Comparison of ENCODE assay signal across 30 cellular contexts in the genomic region with DNA sequence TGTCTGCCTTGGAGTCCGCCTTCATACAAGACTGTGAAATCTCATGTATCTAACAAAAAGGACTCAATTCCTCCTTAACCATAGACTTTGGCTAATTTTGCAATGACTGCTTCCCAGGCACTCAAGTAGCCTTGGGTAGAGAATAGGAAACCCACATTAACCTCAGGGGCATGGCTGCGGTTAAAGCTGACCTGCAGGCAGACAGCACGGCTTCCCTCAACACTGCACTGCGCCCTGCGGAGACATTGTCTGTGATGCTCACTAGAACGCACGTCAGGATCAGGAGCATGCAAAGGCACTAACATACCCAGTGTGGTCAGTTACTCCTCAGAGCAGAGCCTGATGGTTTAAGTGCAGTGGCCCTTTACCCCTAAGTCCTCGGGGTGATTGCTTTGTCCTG. TPM values are rescaled to one million over a fixed set of nuclear protein-coding genes. Genes with fewer than 3 reads are reported as not detected.
A peak's percentile ranks its signal among the peaks of the same experiment; 100 is the strongest.
DNase-seq lines count a peak whose midpoint lies in the region; FAIRE-seq and TF ChIP-seq lines count a peak whose summit lies in the region.
"Had no signal": no experiment of that assay in that cellular context is flagged by ENCODE, and none has a peak within 500 bp of the region (broad histone marks: within the 10 kb centered on the region; RNA-seq: fewer than 3 reads in every experiment).

No MANE protein-coding gene starts in this region.

- H3K27ac ChIP-seq in MM.1S (ENCODE audit: low read length) (no peak overlapping the region), neuronal stem cell (replicated peaks; ENCODE audit: low read length) (no peak overlapping the region), uterus (no peak overlapping the region)
- H3K27ac ChIP-seq: colonic mucosa, epithelial cell of prostate, KMS-11, psoas muscle, sigmoid colon, vagina had no signal

- H3K4me3 ChIP-seq in MM.1S (ENCODE audit: low read length) = no peak overlapping the region
- no peak overlapping the region for H3K4me3 ChIP-seq in neuronal stem cell (ENCODE audit: low read length in 2 of 2)
- no peak overlapping the region for H3K4me3 ChIP-seq in uterus
- H3K4me3 ChIP-seq: colonic mucosa, psoas muscle, sigmoid colon, vagina had no signal

- no peak overlapping the region for H3K9ac ChIP-seq in MM.1S (ENCODE audit: low read length)
- peak overlapping the region; percentile 12 for H3K9ac ChIP-seq in neuronal stem cell (ENCODE audit: low read depth, low read length, poor library complexity)
- H3K9ac ChIP-seq: KMS-11 had no signal

- H3K14ac ChIP-seq in neuronal stem cell (ENCODE audit: low read length) = no peak overlapping the region

- H3K79me1 ChIP-seq in neuronal stem cell (ENCODE audit: low read depth, low read length) = peaks cover 2% of the 10 kb centered on the region

- H4K91ac ChIP-seq in neuronal stem cell (ENCODE audit: low read depth, low read length, poor library complexity) = no peak overlapping the region

- WGBS in neuronal stem cell (ENCODE audit: extremely low coverage in 2 of 2, insufficient read length in 2 of 2, insufficient replicate concordance in 1 of 2), 2 donors = no CpG with 5 or more reads among the region's 8 CpGs

- peaks cover 14% of the 10 kb centered on the region for H3K4me1 ChIP-seq in MM.1S (ENCODE audit: low read length)
- H3K4me1 ChIP-seq in neuronal stem cell (ENCODE audit: control insufficient read depth in 2 of 2, insufficient read depth in 1 of 2, low read depth in 1 of 2, low read length in 2 of 2) = peaks cover 5 to 6% of the 10 kb centered on the region in 2 donors
- H3K4me1 ChIP-seq in uterus = no peaks in the 10 kb centered on the region
- H3K4me1 ChIP-seq: colonic mucosa, psoas muscle, sigmoid colon, vagina had no signal

- H3K9me3 ChIP-seq in MM.1S (replicated peaks; ENCODE audit: insufficient read depth, low read length) (no peaks in the 10 kb centered on the region), neuronal stem cell (replicated peaks in 1 of 2; ENCODE audit: control insufficient read depth in 2 of 2, insufficient read depth in 1 of 2, low read depth in 1 of 2, low read length in 2 of 2) (no peaks in the 10 kb centered on the region), uterus (no peaks in the 10 kb centered on the region)
- H3K9me3 ChIP-seq: colonic mucosa, psoas muscle, sigmoid colon, vagina had no signal

- no peak overlapping the region for H2BK120ac ChIP-seq in neuronal stem cell (ENCODE audit: low read depth, low read length)

- peak; percentile 20 for FAIRE-seq in GM12891 (lab: Jason Lieb, UNC)
- FAIRE-seq: bronchial epithelial cell, D721Med, keratinocyte had no signal

- H3K27me3 ChIP-seq in MM.1S (replicated peaks; ENCODE audit: insufficient read depth, low read length) = peaks cover 18% of the 10 kb centered on the region
- no peaks in the 10 kb centered on the region for H3K27me3 ChIP-seq in neuronal stem cell (ENCODE audit: control insufficient read depth in 3 of 3, insufficient read depth in 3 of 3, low read depth in 1 of 3, low read length in 3 of 3)
- no peaks in the 10 kb centered on the region for H3K27me3 ChIP-seq in uterus
- H3K27me3 ChIP-seq: colonic mucosa, sigmoid colon, vagina had no signal

- H2AK5ac ChIP-seq in neuronal stem cell (ENCODE audit: low read depth, low read length) = no peak overlapping the region

- H2AFZ ChIP-seq in MM.1S (ENCODE audit: low read length) (no peak overlapping the region), neuronal stem cell (ENCODE audit: low read length) (no peak overlapping the region)

- H3K18ac ChIP-seq in neuronal stem cell (ENCODE audit: low read length) = no peak overlapping the region

- no peaks in the 10 kb centered on the region for H3K79me2 ChIP-seq in MM.1S (ENCODE audit: low read length)

- no peaks in the 10 kb centered on the region for H4K20me1 ChIP-seq in MM.1S (ENCODE audit: insufficient read depth, low read length)

- H3K36me3 ChIP-seq in MM.1S (replicated peaks; ENCODE audit: insufficient read depth, low read length) (no peaks in the 10 kb centered on the region), neuronal stem cell (replicated peaks in 1 of 2; ENCODE audit: control insufficient read depth in 2 of 2, insufficient read depth in 2 of 2, low read length in 2 of 2) (no peaks in the 10 kb centered on the region), uterus (no peaks in the 10 kb centered on the region)
- H3K36me3 ChIP-seq: colonic mucosa, sigmoid colon, vagina had no signal

- H3K23ac ChIP-seq in neuronal stem cell (ENCODE audit: low read depth, low read length, poor library complexity) = no peak overlapping the region

- peaks cover 5% of the 10 kb centered on the region; the same call in 1 of the 2 replicates for H3F3A ChIP-seq in MM.1S (ENCODE audit: insufficient read depth, low read length)

- intact Hi-C loops in uterus (cut with DNase I; ENCODE audit: low total_unique reads) = no loop called here

- H2BK15ac ChIP-seq in neuronal stem cell (ENCODE audit: low read length) = no peak overlapping the region

- H2BK5ac ChIP-seq in neuronal stem cell (ENCODE audit: low read length) = no peak overlapping the region

- no peak for TF ChIP-seq CTCF in MM.1S (IDR thresholded peaks at IDR 0.05; ENCODE audit: low read length)
- TF ChIP-seq CTCF in uterus (IDR thresholded peaks at IDR 0.05) = no peak

- H3K4me2 ChIP-seq in MM.1S (ENCODE audit: low read depth, low read length) (peak overlapping the region; percentile 22; the same call in 1 of the 2 replicates), neuronal stem cell (ENCODE audit: insufficient read depth, low read length, poor library complexity, severe bottlenecking) (no peak overlapping the region)
- H3K4me2 ChIP-seq: KMS-11 had no signal

- no peak overlapping the region for H4K8ac ChIP-seq in neuronal stem cell (ENCODE audit: low read depth, low read length)

- TF ChIP-seq POLR2A in GM12891 (IDR thresholded peaks at IDR 0.05; ENCODE audit: low read depth, low read length) (no peak), uterus (IDR thresholded peaks at IDR 0.05) (no peak)

- no peaks in the 10 kb centered on the region for H3K9me2 ChIP-seq in MM.1S (replicated peaks; ENCODE audit: insufficient read depth, low read length)

- no peak overlapping the region for H2BK12ac ChIP-seq in neuronal stem cell (ENCODE audit: low read length)

- no peak overlapping the region for H3K4ac ChIP-seq in neuronal stem cell (ENCODE audit: low read length)

- no peak for DNase-seq in GM12891 (ENCODE audit: insufficient read length, low spot score)
- DNase-seq in MM.1S = peak; percentile 76
- peak; percentile 0 for DNase-seq in OCI-M1 (lab: John Stamatoyannopoulos, UW)
- no peak for DNase-seq in neuronal stem cell (ENCODE audit: low spot score)
- DNase-seq in HT-29 (ENCODE audit: low spot score) = no peak
- no peak for DNase-seq in NCI-H187 treated with DMSO at 0.1 percent for 48 hours (lab: John Stamatoyannopoulos, UW)
- no peak for DNase-seq in uterus
- DNase-seq in stimulated activated CD4-positive, alpha-beta T cell treated with anti-CD3 and anti-CD28 coated beads, Interleukin-4, amount 100 ng/mL, for 1 hour = no peak
- DNase-seq: activated CD4-positive, alpha-beta T cell treated with anti-CD3 and anti-CD28 coated beads, Interleukin-2, amount 10 ng/mL, durations not matched to agents 7 days and 5 days; anterior cingulate cortex; colonic mucosa; effector CD8-positive, alpha-beta T cell; glutamatergic neuron; left ventricle myocardium superior; NCI-H1092; NCI-H1930; psoas muscle; sigmoid colon; stimulated activated naive CD4-positive, alpha-beta T cell treated with Interleukin-2 at 50 U/mL for 16 hours had no signal

TF ChIP-seq in GM12891, 5 proteins besides CTCF, POLR2A, EP300 and RAD21:
- TF ChIP-seq TAF1 (IDR thresholded peaks at IDR 0.05; ENCODE audit: low read depth, low read length) = no peak
- TF ChIP-seq PAX5 (IDR thresholded peaks at IDR 0.05; ENCODE audit: insufficient read depth, low read length, severe bottlenecking) = no peak
- no peak for TF ChIP-seq POU2F2 (IDR thresholded peaks at IDR 0.05; ENCODE audit: low read depth, low read length)
- TF ChIP-seq POLR2AphosphoS5 (IDR thresholded peaks at IDR 0.05; ENCODE audit: low read depth, low read length) = no peak
- no peak for TF ChIP-seq SPI1 (IDR thresholded peaks at IDR 0.05; ENCODE audit: low read depth, low read length)
TF ChIP-seq in GM12891: peak in this region for 0.

RNA-seq across cellular contexts. Expression of a gene that starts 10.3 kb away (rescaled TPM):
- polyA plus RNA-seq in GM12891 (2012; ENCODE audit: low read depth, missing spikeins) = not detected
- polyA plus RNA-seq in neuronal stem cell (2013, experiment 1 of 2) = 8.5 TPM
- polyA plus RNA-seq in neuronal stem cell (2013, experiment 2 of 2) = 8.2 TPM
- total RNA-seq in HT-29 (2014; rRNA removed; shearing (Covaris generic)) = not detected in 2 replicates
- total RNA-seq in uterus = 1 to 10 TPM in 2 of 4 donors, under 1 TPM in 1, not detected in 1; 0.26 to 7.0 (median 2.4) TPM
- total RNA-seq: activated CD4-positive, alpha-beta T cell treated with anti-CD3 and anti-CD28 coated beads, Interleukin-2, amount 10 ng/mL, durations not matched to agents 7 days and 5 days; H4; left ventricle myocardium superior; mesenteric fat pad; myocyte; psoas muscle; sigmoid colon; T-helper 2 cell treated with Interferon-gamma antibody and Interleukin-4, amounts not matched to agents 100 ng/mL and 5 ng/mL, for 36 hours; vagina had no signal
- polyA plus RNA-seq: CD14-positive monocyte had no signal

RNA-seq across cellular contexts. Expression of a gene that starts 10.3 kb away (rescaled TPM):
- 0.14 TPM for polyA plus RNA-seq in GM12891 (2012; ENCODE audit: low read depth, missing spikeins)
- 5.6 TPM for polyA plus RNA-seq in neuronal stem cell (2013, experiment 1 of 2)
- polyA plus RNA-seq in neuronal stem cell (2013, experiment 2 of 2) = 5.7 TPM
- not detected in 2 replicates for total RNA-seq in HT-29 (2014; rRNA removed; shearing (Covaris generic))
- total RNA-seq in uterus = 1 to 10 TPM; 3.5 to 8.7 (median 4.8) TPM
- total RNA-seq: activated CD4-positive, alpha-beta T cell treated with anti-CD3 and anti-CD28 coated beads, Interleukin-2, amount 10 ng/mL, durations not matched to agents 7 days and 5 days; T-helper 2 cell treated with Interferon-gamma antibody and Interleukin-4, amounts not matched to agents 100 ng/mL and 5 ng/mL, for 36 hours had no signal
- polyA plus RNA-seq: CD14-positive monocyte had no signal

Comparison
In these comparisons a context has a peak if more than half of its experiments do, and no peak if none do; other contexts are left out.
1. DNase-seq: peak in MM.1S (single experiment) and OCI-M1 (single experiment); none in GM12891 (single experiment), neuronal stem cell (single experiment), HT-29 (single experiment), NCI-H187 treated with DMSO at 0.1 percent for 48 hours (single experiment), uterus (0 of 2) and stimulated activated CD4-positive, alpha-beta T cell treated with anti-CD3 and anti-CD28 coated beads, Interleukin-4, amount 100 ng/mL, for 1 hour (single experiment).